ENCODE assay signal across 29 cellular contexts in the genomic region with DNA sequence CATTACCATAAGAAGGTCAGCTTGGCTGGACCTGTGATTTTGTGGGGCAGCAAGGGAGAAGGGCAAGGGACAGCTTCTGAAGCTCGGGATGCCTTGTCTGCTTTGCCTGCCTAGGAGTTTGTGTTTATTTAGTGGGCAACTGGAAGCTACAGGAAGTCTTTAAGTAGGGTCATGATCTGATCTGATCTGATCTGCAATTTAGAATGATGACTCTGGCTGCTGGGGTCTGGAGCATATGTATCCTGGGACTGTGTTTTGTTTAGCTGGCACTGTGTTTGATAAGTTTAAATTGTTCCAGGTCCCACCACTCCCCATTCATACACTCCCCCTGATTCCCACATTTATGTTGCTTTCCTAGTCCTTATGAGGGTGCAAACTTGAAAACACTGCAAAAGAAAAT.
"Had no signal": no experiment of that assay in that cellular context is flagged by ENCODE, and none has a peak within 500 bp of the region (broad histone marks: within the 10 kb centered on the region; RNA-seq: fewer than 3 reads in every experiment).

No MANE protein-coding gene starts in this region.

- H3K27ac ChIP-seq: ascending aorta, breast epithelium, cardiac muscle cell, coronary artery, dorsolateral prefrontal cortex, heart left ventricle had no signal

- H3K36me3 ChIP-seq: ascending aorta, breast epithelium, cardiac muscle cell, heart left ventricle had no signal

- H3K4me3 ChIP-seq: ascending aorta, breast epithelium, cardiac muscle cell, coronary artery, dorsolateral prefrontal cortex, heart left ventricle had no signal

- ATAC-seq: activated CD4-positive, alpha-beta T cell treated with anti-CD3 and anti-CD28 coated beads for 36 hours; activated CD8-positive, alpha-beta memory T cell treated with anti-CD3 and anti-CD28 coated beads, Interleukin-2, amount 10 ng/mL, durations not matched to agents 7 days and 5 days; activated CD8-positive, alpha-beta T cell treated with anti-CD3 and anti-CD28 coated beads, Interleukin-2, amount 10 ng/mL, durations not matched to agents 7 days and 5 days; activated naive CD4-positive, alpha-beta T cell treated with anti-CD3 and anti-CD28 coated beads, Interleukin-2, amount 50 U/mL, for 72 hours; activated T-cell treated with anti-CD3 and anti-CD28 coated beads, Interleukin-2, amount 50 U/mL, for 72 hours; esophagus mucosa; heart left ventricle had no signal

- H3K27me3 ChIP-seq: ascending aorta, breast epithelium, cardiac muscle cell had no signal

- DNase-seq: activated CD4-positive, alpha-beta memory T cell treated with anti-CD3 and anti-CD28 coated beads for 36 hours; activated CD4-positive, alpha-beta T cell treated with anti-CD3 and anti-CD28 coated beads for 36 hours; activated CD4-positive, alpha-beta T cell treated with anti-CD3 and anti-CD28 coated beads, Interleukin-2, amount 10 ng/mL, durations not matched to agents 24 days and 14 days; activated CD4-positive, CD25-positive, alpha-beta regulatory T cell; activated CD4-positive, CD25-positive, alpha-beta regulatory T cell treated with anti-CD3 and anti-CD28 coated beads, Interleukin-2, amount 50 U/mL, for 72 hours; activated CD8-positive, alpha-beta memory T cell treated with anti-CD3 and anti-CD28 coated beads, Interleukin-2, amount 10 ng/mL, durations not matched to agents 7 days and 5 days; activated CD8-positive, alpha-beta memory T cell treated with anti-CD3 and anti-CD28 coated beads, Interleukin-2, amount 50 U/mL, for 4 hours; activated CD8-positive, alpha-beta T cell treated with anti-CD3 and anti-CD28 coated beads, Interleukin-2, amount 10 ng/mL, durations not matched to agents 7 days and 5 days; activated gamma-delta T cell; activated naive CD4-positive, alpha-beta T cell; activated naive CD4-positive, alpha-beta T cell treated with anti-CD3 and anti-CD28 coated beads, Interleukin-2, amount 10 ng/mL, durations not matched to agents 7 days and 5 days; activated naive CD8-positive, alpha-beta T cell treated with anti-CD3 and anti-CD28 coated beads, Interleukin-2, amount 10 ng/mL, durations not matched to agents 7 days and 5 days; activated T-cell treated with anti-CD3 and anti-CD28 coated beads for 4 hours; activated T-cell treated with anti-CD3 and anti-CD28 coated beads, Interleukin-2, amount 50 U/mL, for 24 hours; activated T-cell treated with anti-CD3 and anti-CD28 coated beads, Interleukin-2, amount 50 U/mL, for 72 hours; central memory CD4-positive, alpha-beta T cell; dorsolateral prefrontal cortex; effector memory CD4-positive, alpha-beta T cell; endodermal cell; foreskin fibroblast; glutamatergic neuron; heart left ventricle; T-helper 2 cell had no signal

- H3K4me1 ChIP-seq: ascending aorta, breast epithelium, heart left ventricle had no signal

- H3K9me3 ChIP-seq: ascending aorta, breast epithelium, heart left ventricle had no signal
